9 cellular contexts compared by ENCODE assay signal in the genomic region with DNA sequence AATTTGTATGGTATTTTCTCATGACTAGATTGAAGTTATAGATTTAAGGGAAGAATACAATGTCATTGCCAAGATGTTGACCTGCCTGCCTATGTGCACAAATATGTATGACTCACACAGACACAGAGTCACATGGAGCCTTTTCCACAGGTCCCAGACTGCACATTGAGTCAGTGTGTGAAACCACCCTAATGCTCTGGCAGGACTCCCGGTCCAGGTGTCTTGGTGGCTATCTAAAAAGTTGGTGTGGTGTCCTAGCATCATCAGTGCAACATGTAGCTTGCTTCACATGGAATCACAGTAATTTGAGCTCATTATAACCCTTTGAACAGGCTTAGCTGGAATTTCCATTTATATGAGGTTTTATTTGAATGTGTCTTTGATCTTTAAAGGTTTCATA. TPM values are rescaled to one million over a fixed set of nuclear protein-coding genes. Genes with fewer than 3 reads are reported as not detected.
DNase-seq lines count a peak whose midpoint lies in the region; ATAC-seq lines count a peak whose summit lies in the region.
"Had no signal": no experiment of that assay in that cellular context is flagged by ENCODE, and none has a peak within 500 bp of the region (broad histone marks: within the 10 kb centered on the region; RNA-seq: fewer than 3 reads in every experiment).

No MANE protein-coding gene starts in this region.

- H3K27me3 Mint-ChIP-seq in CD8-positive, alpha-beta memory T cell = peaks cover 5 to 28% of the 10 kb centered on the region in 2 donors

- H3K9me3 Mint-ChIP-seq in CD8-positive, alpha-beta memory T cell = peaks cover 0 to 4% (median 0%) of the 10 kb centered on the region in 5 donors

- ATAC-seq in GM18870 (IDR thresholded peaks at IDR 0.05; ENCODE audit: unreplicated experiment) = peak; percentile 67
- ATAC-seq in HG02884 (IDR thresholded peaks at IDR 0.05; ENCODE audit: unreplicated experiment) = peak; percentile 55
- ATAC-seq in HG02840 (IDR thresholded peaks at IDR 0.05; ENCODE audit: low FRiP score, unreplicated experiment) = no peak

- POLR2A ChIA-PET in CD8-positive, alpha-beta memory T cell (lab: Charles Lee) = no interaction called here

- no peak overlapping the region for H3K4me3 ChIP-seq in CD8-positive, alpha-beta memory T cell (ENCODE audit: low read length)
- H3K4me3 ChIP-seq: uterus had no signal

- no peaks in the 10 kb centered on the region for H3K27me3 ChIP-seq in CD8-positive, alpha-beta memory T cell (ENCODE audit: insufficient read depth, low read length, poor library complexity, severe bottlenecking)
- H3K27me3 ChIP-seq: uterus had no signal

- H3K27ac ChIP-seq in CD8-positive, alpha-beta memory T cell (ENCODE audit: low read depth, low read length) = no peak overlapping the region
- H3K27ac ChIP-seq: uterus had no signal

- CTCF ChIA-PET in CD8-positive, alpha-beta memory T cell (lab: Charles Lee) = no interaction called here

- no peak overlapping the region for H3K27ac Mint-ChIP-seq in CD8-positive, alpha-beta memory T cell

- DNase-seq in RPMI7951 (ENCODE audit: low read depth) (peak; percentile 47), mucosa of gallbladder (ENCODE audit: low spot score) (peak; percentile 62), NCI-H187 treated with DMSO at 0.1 percent for 48 hours (lab: John Stamatoyannopoulos, UW) (no peak), NOMO-1 treated with DMSO at 0.1 percent for 48 hours (lab: John Stamatoyannopoulos, UW; ENCODE audit: unreplicated experiment) (no peak)
- no peak for DNase-seq in CD8-positive, alpha-beta memory T cell
- DNase-seq: uterus had no signal

- H3K36me3 ChIP-seq in CD8-positive, alpha-beta memory T cell (ENCODE audit: insufficient read depth, low read length) = no peaks in the 10 kb centered on the region
- H3K36me3 ChIP-seq: uterus had no signal

- H3K4me1 ChIP-seq in CD8-positive, alpha-beta memory T cell (ENCODE audit: insufficient read depth, low read length) = no peaks in the 10 kb centered on the region
- H3K4me1 ChIP-seq: uterus had no signal

- peaks cover 2 to 14% (median 5%) of the 10 kb centered on the region in 3 donors for H3K4me1 Mint-ChIP-seq in CD8-positive, alpha-beta memory T cell

- H3K4me3 Mint-ChIP-seq in CD8-positive, alpha-beta memory T cell = no peak overlapping the region

- peaks cover 0 to 2% (median 0%) of the 10 kb centered on the region in 3 donors for H3K36me3 Mint-ChIP-seq in CD8-positive, alpha-beta memory T cell

- H3K9me3 ChIP-seq in CD8-positive, alpha-beta memory T cell (ENCODE audit: low read length) = no peaks in the 10 kb centered on the region
- H3K9me3 ChIP-seq: uterus had no signal

RNA-seq across cellular contexts. Expression of a gene that starts 10.8 kb away (rescaled TPM):
- total RNA-seq in RPMI7951 (2014; rRNA removed; shearing (Covaris generic)) = not detected in 2 replicates
- total RNA-seq in mucosa of gallbladder = not detected
- not detected for total RNA-seq in CD8-positive, alpha-beta memory T cell
- polyA plus RNA-seq in CD8-positive, alpha-beta memory T cell = not detected

RNA-seq across cellular contexts. Expression of a gene that starts 40.9 kb away (rescaled TPM):
- total RNA-seq in RPMI7951 (2014; rRNA removed; shearing (Covaris generic)) = 19.6 and 22.3 TPM in 2 replicates
- total RNA-seq in mucosa of gallbladder = 25.0 TPM
- 10 to 100 TPM; 16.0 to 16.3 TPM for total RNA-seq in CD8-positive, alpha-beta memory T cell
- polyA plus RNA-seq in CD8-positive, alpha-beta memory T cell = 16.9 TPM

RNA-seq across cellular contexts. Expression of a gene that starts 54.5 kb away (rescaled TPM):
- total RNA-seq in RPMI7951 (2014; rRNA removed; shearing (Covaris generic)) = not detected in 2 replicates
- not detected for total RNA-seq in mucosa of gallbladder
- not detected for total RNA-seq in CD8-positive, alpha-beta memory T cell
- polyA plus RNA-seq in CD8-positive, alpha-beta memory T cell = not detected
- total RNA-seq: uterus had no signal

RNA-seq across cellular contexts. Expression of a gene that starts 56.4 kb away (rescaled TPM):
- not detected in 2 replicates for total RNA-seq in RPMI7951 (2014; rRNA removed; shearing (Covaris generic))
- total RNA-seq in mucosa of gallbladder = not detected
- total RNA-seq in CD8-positive, alpha-beta memory T cell = not detected
- not detected for polyA plus RNA-seq in CD8-positive, alpha-beta memory T cell
- total RNA-seq: uterus had no signal

Comparison
In these comparisons a context has a peak if more than half of its experiments do, and no peak if none do; other contexts are left out.
1. DNase-seq: peak in RPMI7951 (single experiment) and mucosa of gallbladder (single experiment); none in NCI-H187 treated with DMSO at 0.1 percent for 48 hours (single experiment), CD8-positive, alpha-beta memory T cell (0 of 5) and NOMO-1 treated with DMSO at 0.1 percent for 48 hours (single experiment).